Comparison of ENCODE assay signal across 12 cellular contexts in genomic region chr6:43707767-43708166, GRCh38.
"Had no signal": no experiment of that assay in that cellular context is flagged by ENCODE, and none has a peak within 500 bp of the region (broad histone marks: within the 10 kb centered on the region; RNA-seq: fewer than 3 reads in every experiment).

No MANE protein-coding gene starts in this region.

- H3K36me3 ChIP-seq: esophagus muscularis mucosa, suprapubic skin, upper lobe of left lung had no signal

- ATAC-seq: activated naive CD4-positive, alpha-beta T cell treated with anti-CD3 and anti-CD28 coated beads, Interleukin-2, amount 50 U/mL, for 72 hours; left colon had no signal

- H3K27ac ChIP-seq: dorsolateral prefrontal cortex, suprapubic skin had no signal

- H3K27me3 ChIP-seq: esophagus muscularis mucosa, suprapubic skin, upper lobe of left lung had no signal

- H3K4me3 ChIP-seq: dorsolateral prefrontal cortex, esophagus muscularis mucosa, suprapubic skin, upper lobe of left lung had no signal

- DNase-seq: activated CD4-positive, alpha-beta T cell treated with anti-CD3 and anti-CD28 coated beads, Interleukin-2, amount 50 U/mL, for 1 hour; activated CD4-positive, CD25-positive, alpha-beta regulatory T cell; anterior cingulate cortex; dorsolateral prefrontal cortex; nephron progenitor cell; stimulated activated CD4-positive, alpha-beta T cell treated with anti-CD3 and anti-CD28 coated beads, Interleukin-2, amount 100 ng/mL, for 48 hours; stimulated activated naive CD4-positive, alpha-beta T cell treated with Interleukin-2 at 50 U/mL for 16 hours; upper lobe of left lung had no signal

- H3K9me3 ChIP-seq: esophagus muscularis mucosa, suprapubic skin, upper lobe of left lung had no signal
